In the genomic region with DNA sequence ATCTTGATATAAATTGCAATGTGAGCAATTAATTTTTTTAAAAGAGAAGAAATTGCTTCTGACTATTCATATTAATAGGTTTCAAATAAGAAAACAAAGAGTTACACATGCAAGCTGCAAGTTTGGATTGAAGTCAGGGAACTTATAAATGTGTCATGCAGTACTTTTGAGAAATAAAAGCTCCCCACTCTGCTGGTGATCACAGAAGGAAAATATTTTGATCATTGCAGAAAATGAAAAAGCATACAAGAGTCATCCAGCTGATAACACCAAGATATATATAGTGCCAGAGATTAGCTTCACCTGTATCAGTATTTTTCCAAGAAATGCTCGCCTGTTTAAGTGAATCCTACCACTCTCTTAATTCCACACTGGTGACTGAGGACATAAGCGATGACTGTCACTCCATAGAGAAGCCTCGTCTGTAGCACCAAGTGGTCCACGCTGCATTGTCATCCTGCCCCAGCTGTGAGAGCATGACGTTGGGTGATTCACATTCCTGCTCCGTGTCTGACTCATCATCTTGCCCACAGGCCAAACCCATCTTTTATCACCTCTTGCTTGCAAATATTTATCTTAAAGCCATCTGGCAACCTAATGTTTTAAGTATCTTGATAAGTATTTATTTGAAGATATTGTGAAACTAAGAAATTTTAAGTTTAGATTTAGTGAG, we compare ENCODE assay signal across 9 cellular contexts.
DNase-seq lines count a peak whose midpoint lies in the region; ATAC-seq and TF ChIP-seq lines count a peak whose summit lies in the region.
"Had no signal": no experiment of that assay in that cellular context is flagged by ENCODE, and none has a peak within 500 bp of the region (broad histone marks: within the 10 kb centered on the region; RNA-seq: fewer than 3 reads in every experiment).

No MANE protein-coding gene starts in this region.

- WGBS in aorta, 2 donors: 43% methylated on average over 6 of the region's 6 CpGs

- ATAC-seq in HG03457 (IDR thresholded peaks at IDR 0.05; ENCODE audit: unreplicated experiment) (no peak), natural killer cell (no peak), aorta (ENCODE audit: low FRiP score) (no peak)

- H3K36me3 ChIP-seq in aorta (ENCODE audit: control insufficient read depth in 1 of 2, insufficient read depth in 2 of 2, low read length in 1 of 2): no peaks in the 10 kb centered on the region

- H3K27ac Mint-ChIP-seq in natural killer cell: no peak overlapping the region
- H3K27ac Mint-ChIP-seq: activated T-cell treated with anti-CD3 and anti-CD28 coated beads, Interleukin-2, amount 50 U/mL, for 24 hours had no signal

- no peak overlapping the region for H3K27ac ChIP-seq in aorta (ENCODE audit: low read depth in 1 of 2, low read length in 2 of 2)

- no peak for TF ChIP-seq CTCF in natural killer cell (IDR thresholded peaks at IDR 0.05)

- no peak overlapping the region for H3K4me3 ChIP-seq in aorta (ENCODE audit: low read length in 2 of 2)

- no peak overlapping the region for H3K4me3 Mint-ChIP-seq in natural killer cell
- H3K4me3 Mint-ChIP-seq: activated T-cell treated with anti-CD3 and anti-CD28 coated beads, Interleukin-2, amount 50 U/mL, for 24 hours had no signal

- intact Hi-C loops in natural killer cell (cut with micrococcal nuclease) (no loop called here), aorta (cut with DNase I) (no loop called here)

- DNase-seq in Daoy (ENCODE audit: low read depth) (peak; percentile 92), NCI-H146 (lab: John Stamatoyannopoulos, UW) (peak; percentile 76), astrocyte of the hippocampus (ENCODE audit: low read depth, low spot score) (peak; percentile 70), lung microvascular endothelial cell (ENCODE audit: low read depth in 2 of 2) (peak; percentile 48 to 53), NCI-H2107 (lab: John Stamatoyannopoulos, UW) (no peak), natural killer cell (no peak), aorta (no peak)
- DNase-seq: activated T-cell treated with anti-CD3 and anti-CD28 coated beads, Interleukin-2, amount 50 U/mL, for 24 hours had no signal

- no peaks in the 10 kb centered on the region for H3K27me3 ChIP-seq in aorta (ENCODE audit: control insufficient read depth in 1 of 2, insufficient read depth in 2 of 2, low read length in 1 of 2)

- peaks cover 1% of the 10 kb centered on the region for H3K9me3 ChIP-seq in aorta (ENCODE audit: control insufficient read depth, low read length)

- H3K9me3 Mint-ChIP-seq in natural killer cell: no peaks in the 10 kb centered on the region
- H3K9me3 Mint-ChIP-seq: activated T-cell treated with anti-CD3 and anti-CD28 coated beads, Interleukin-2, amount 50 U/mL, for 24 hours had no signal

- no peaks in the 10 kb centered on the region for H3K27me3 Mint-ChIP-seq in natural killer cell (ENCODE audit: low read depth in 2 of 2)
- H3K27me3 Mint-ChIP-seq: activated T-cell treated with anti-CD3 and anti-CD28 coated beads, Interleukin-2, amount 50 U/mL, for 24 hours had no signal

- no peaks in the 10 kb centered on the region for H3K36me3 Mint-ChIP-seq in natural killer cell

- no peaks in the 10 kb centered on the region for H3K4me1 Mint-ChIP-seq in natural killer cell

- no peaks in the 10 kb centered on the region for H3K4me1 ChIP-seq in aorta (ENCODE audit: control insufficient read depth in 1 of 2, insufficient read depth in 2 of 2, low read length in 2 of 2)

Comparison
In these comparisons a context has a peak if more than half of its experiments do, and no peak if none do; other contexts are left out.
1. DNase-seq: peak in Daoy (single experiment), NCI-H146 (single experiment), astrocyte of the hippocampus (single experiment) and lung microvascular endothelial cell (2 of 2); none in NCI-H2107 (single experiment), natural killer cell (single experiment) and aorta (0 of 2).